In the genomic region with DNA sequence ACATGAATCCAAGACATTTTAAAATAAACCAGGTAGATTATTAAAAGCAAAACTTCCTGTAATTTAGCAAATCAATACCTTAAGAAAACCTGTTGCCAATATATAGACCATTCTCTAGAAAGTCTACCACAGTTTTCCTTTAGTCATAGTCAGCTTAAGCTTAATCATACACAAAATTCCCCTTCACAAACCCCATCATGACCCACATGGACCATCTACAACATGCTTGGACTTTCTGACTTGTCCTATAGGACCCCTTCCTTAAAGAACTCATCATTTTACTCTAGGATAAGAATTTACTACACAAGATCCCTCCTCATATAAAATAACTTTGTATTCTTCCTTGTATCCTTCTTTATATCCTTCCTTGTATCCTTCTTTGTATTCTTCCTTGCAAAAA, we compare ENCODE assay signal across 13 cellular contexts. TPM values are rescaled to one million over a fixed set of nuclear protein-coding genes. Genes with fewer than 3 reads are reported as not detected.
DNase-seq lines count a peak whose midpoint lies in the region; ATAC-seq, FAIRE-seq and TF ChIP-seq lines count a peak whose summit lies in the region.
"Had no signal": no experiment of that assay in that cellular context is flagged by ENCODE, and none has a peak within 500 bp of the region (broad histone marks: within the 10 kb centered on the region; RNA-seq: fewer than 3 reads in every experiment).

No MANE protein-coding gene starts in this region.

- H3K27me3 Mint-ChIP-seq in activated T-helper 17 cell treated with anti-CD3 and anti-CD28 coated beads, Interleukin-2, amount 50 U/mL, for 72 hours, result peaks cover 6% of the 10 kb centered on the region

- H3K9me3 ChIP-seq in A549 (peaks cover 41% of the 10 kb centered on the region), lower lobe of right lung (no peaks in the 10 kb centered on the region)

- no peak for TF ChIP-seq POLR2A in A549 (IDR thresholded peaks at IDR 0.05; ENCODE audit: low read length)

- TF ChIP-seq CTCF in A549 (IDR thresholded peaks at IDR 0.05) (no peak), lower lobe of right lung (IDR thresholded peaks at IDR 0.05) (no peak)

- CTCF ChIA-PET in A549 (lab: Yijun Ruan, JAX), result interaction anchor here (0.7 to 3.5 kb wide), 5 partner anchors 26 to 200 kb away, joined by 3 to 11 read pairs (median 4); a partner anchor contains a TSS

- no peaks in the 10 kb centered on the region for H3K9me3 Mint-ChIP-seq in activated T-helper 17 cell treated with anti-CD3 and anti-CD28 coated beads, Interleukin-2, amount 50 U/mL, for 72 hours
- H3K9me3 Mint-ChIP-seq: CD8-positive, alpha-beta T cell had no signal

- ATAC-seq in A549 (no peak), lower lobe of right lung (no peak)
- ATAC-seq in activated T-helper 17 cell treated with anti-CD3 and anti-CD28 coated beads, Interleukin-2, amount 50 U/mL, for 72 hours (replicated peaks), result peak; percentile 54
- ATAC-seq: CD8-positive, alpha-beta T cell; GM12878 had no signal

- H3K4me1 ChIP-seq in A549, result no peaks in the 10 kb centered on the region
- no peaks in the 10 kb centered on the region for H3K4me1 ChIP-seq in lower lobe of right lung
- H3K4me1 ChIP-seq: BLaER1 treated with 17β-estradiol and CSF1 and Interleukin-3, amounts not matched to agents 10 nM and 100 nM had no signal

- DNase-seq in A549 (ENCODE audit: low read depth in 1 of 2, low spot score in 1 of 2) (no peak), lower lobe of right lung (no peak), NCI-H82 (lab: John Stamatoyannopoulos, UW) (no peak)
- DNase-seq: 8988T; Calu3; CD8-positive, alpha-beta T cell; DMS79 treated with DMSO at 0.1 percent for 48 hours; GOT3; H7 had no signal

- no peak for TF ChIP-seq RAD21 in A549 (conservative IDR thresholded peaks at IDR 0.05 in 1 of 2, IDR thresholded peaks at IDR 0.05 in 1 of 2)

- H3K36me3 ChIP-seq in lower lobe of right lung, result no peaks in the 10 kb centered on the region
- H3K36me3 ChIP-seq: BLaER1 treated with 17β-estradiol and CSF1 and Interleukin-3, amounts not matched to agents 10 nM and 100 nM had no signal

- no peak overlapping the region for H3K4me2 ChIP-seq in A549
- H3K4me2 ChIP-seq: BLaER1 treated with 17β-estradiol and CSF1 and Interleukin-3, amounts not matched to agents 10 nM and 100 nM had no signal

- H3K36me3 Mint-ChIP-seq in activated T-helper 17 cell treated with anti-CD3 and anti-CD28 coated beads, Interleukin-2, amount 50 U/mL, for 72 hours (ENCODE audit: low read depth), result no peaks in the 10 kb centered on the region
- H3K36me3 Mint-ChIP-seq: CD8-positive, alpha-beta T cell had no signal

- H3K4me1 Mint-ChIP-seq in activated T-helper 17 cell treated with anti-CD3 and anti-CD28 coated beads, Interleukin-2, amount 50 U/mL, for 72 hours, result no peaks in the 10 kb centered on the region
- H3K4me1 Mint-ChIP-seq: B cell had no signal

- no peak for TF ChIP-seq EP300 in A549 (IDR thresholded peaks at IDR 0.05)

- no peak overlapping the region for H3K4me3 Mint-ChIP-seq in activated T-helper 17 cell treated with anti-CD3 and anti-CD28 coated beads, Interleukin-2, amount 50 U/mL, for 72 hours
- H3K4me3 Mint-ChIP-seq: B cell; CD8-positive, alpha-beta T cell had no signal

- FAIRE-seq in A549 (lab: Jason Lieb, UNC), result no peak
- FAIRE-seq: GM12878 had no signal

- intact Hi-C loops in lower lobe of right lung (cut with DNase I), result no loop called here

- H3K27ac ChIP-seq in A549 (no peak overlapping the region), lower lobe of right lung (no peak overlapping the region)
- H3K27ac ChIP-seq: BLaER1 treated with 17β-estradiol and CSF1 and Interleukin-3, amounts not matched to agents 10 nM and 100 nM had no signal

- H3K27ac Mint-ChIP-seq in activated T-helper 17 cell treated with anti-CD3 and anti-CD28 coated beads, Interleukin-2, amount 50 U/mL, for 72 hours, result no peak overlapping the region
- H3K27ac Mint-ChIP-seq: B cell; CD8-positive, alpha-beta T cell had no signal

- peaks cover 4% of the 10 kb centered on the region for H3K27me3 ChIP-seq in lower lobe of right lung (ENCODE audit: low read depth)
- H3K27me3 ChIP-seq: BLaER1 treated with 17β-estradiol and CSF1 and Interleukin-3, amounts not matched to agents 10 nM and 100 nM had no signal

- POLR2A ChIA-PET in A549 (lab: Yijun Ruan, JAX), result interaction anchor here (0.8 kb wide), 1 partner anchor 25 kb away, joined by 3 read pairs; no protein-coding TSS in a partner anchor

- H3K4me3 ChIP-seq in A549 (no peak overlapping the region), lower lobe of right lung (no peak overlapping the region)
- H3K4me3 ChIP-seq: BLaER1 treated with 17β-estradiol and CSF1 and Interleukin-3, amounts not matched to agents 10 nM and 100 nM; GM12878 had no signal

TF ChIP-seq in A549, 52 proteins besides CTCF, POLR2A, EP300 and RAD21:
- TF ChIP-seq, protein P1, sequence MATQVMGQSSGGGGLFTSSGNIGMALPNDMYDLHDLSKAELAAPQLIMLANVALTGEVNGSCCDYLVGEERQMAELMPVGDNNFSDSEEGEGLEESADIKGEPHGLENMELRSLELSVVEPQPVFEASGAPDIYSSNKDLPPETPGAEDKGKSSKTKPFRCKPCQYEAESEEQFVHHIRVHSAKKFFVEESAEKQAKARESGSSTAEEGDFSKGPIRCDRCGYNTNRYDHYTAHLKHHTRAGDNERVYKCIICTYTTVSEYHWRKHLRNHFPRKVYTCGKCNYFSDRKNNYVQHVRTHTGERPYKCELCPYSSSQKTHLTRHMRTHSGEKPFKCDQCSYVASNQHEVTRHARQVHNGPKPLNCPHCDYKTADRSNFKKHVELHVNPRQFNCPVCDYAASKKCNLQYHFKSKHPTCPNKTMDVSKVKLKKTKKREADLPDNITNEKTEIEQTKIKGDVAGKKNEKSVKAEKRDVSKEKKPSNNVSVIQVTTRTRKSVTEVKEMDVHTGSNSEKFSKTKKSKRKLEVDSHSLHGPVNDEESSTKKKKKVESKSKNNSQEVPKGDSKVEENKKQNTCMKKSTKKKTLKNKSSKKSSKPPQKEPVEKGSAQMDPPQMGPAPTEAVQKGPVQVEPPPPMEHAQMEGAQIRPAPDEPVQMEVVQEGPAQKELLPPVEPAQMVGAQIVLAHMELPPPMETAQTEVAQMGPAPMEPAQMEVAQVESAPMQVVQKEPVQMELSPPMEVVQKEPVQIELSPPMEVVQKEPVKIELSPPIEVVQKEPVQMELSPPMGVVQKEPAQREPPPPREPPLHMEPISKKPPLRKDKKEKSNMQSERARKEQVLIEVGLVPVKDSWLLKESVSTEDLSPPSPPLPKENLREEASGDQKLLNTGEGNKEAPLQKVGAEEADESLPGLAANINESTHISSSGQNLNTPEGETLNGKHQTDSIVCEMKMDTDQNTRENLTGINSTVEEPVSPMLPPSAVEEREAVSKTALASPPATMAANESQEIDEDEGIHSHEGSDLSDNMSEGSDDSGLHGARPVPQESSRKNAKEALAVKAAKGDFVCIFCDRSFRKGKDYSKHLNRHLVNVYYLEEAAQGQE (IDR thresholded peaks at IDR 0.05), result no peak
- TF ChIP-seq ZFP36 (IDR thresholded peaks at IDR 0.05; ENCODE audit: borderline replicate concordance, partially characterized antibody), result peak; percentile 65
TF ChIP-seq in A549: peak in this region for 1.

RNA-seq across cellular contexts. Expression of a gene that starts 16.2 kb away (rescaled TPM):
- polyA plus RNA-seq in A549 (2011; rRNA removed) (15.1 and 15.8 TPM in 2 replicates), A549 (2017; fragmentation: RNase III; extraction: RNeasy Plus Mini Kit Qiagen cat#74134 plus additional on column Dnase treatment) (36.4 to 39.3 TPM (median 36.9 TPM) in 3 replicates)
- polyA plus RNA-seq in A549 (2012; cell fraction: cytosol; rRNA removed), result 43.5 and 49.5 TPM in 2 replicates
- 79.6 and 95.4 TPM in 2 replicates for polyA plus RNA-seq in A549 (2012; cell fraction: nucleus; rRNA removed)
- polyA minus RNA-seq in A549 (2011; rRNA and poly(A)+ RNA removed), result 8.9 and 9.1 TPM in 2 replicates
- 10 to 100 TPM; 57.4 to 92.9 TPM for total RNA-seq in activated T-helper 17 cell treated with anti-CD3 and anti-CD28 coated beads, Interleukin-2, amount 50 U/mL, for 72 hours
- total RNA-seq in lower lobe of right lung, result 44.4 TPM

RNA-seq across cellular contexts. Expression of a gene that starts 24.8 kb away (rescaled TPM):
- 25.8 and 34.6 TPM in 2 replicates for polyA plus RNA-seq in A549 (2011; rRNA removed)
- polyA plus RNA-seq in A549 (2012; cell fraction: cytosol; rRNA removed), result 51.7 and 58.0 TPM in 2 replicates
- 95.5 and 97.4 TPM in 2 replicates for polyA plus RNA-seq in A549 (2012; cell fraction: nucleus; rRNA removed)
- polyA plus RNA-seq in A549 (2017; fragmentation: RNase III; extraction: RNeasy Plus Mini Kit Qiagen cat#74134 plus additional on column Dnase treatment), result 39.8 to 44.7 TPM (median 41.2 TPM) in 3 replicates
- polyA minus RNA-seq in A549 (2011; rRNA and poly(A)+ RNA removed), result 63.3 and 67.9 TPM in 2 replicates
- total RNA-seq in activated T-helper 17 cell treated with anti-CD3 and anti-CD28 coated beads, Interleukin-2, amount 50 U/mL, for 72 hours, result 10 to 100 TPM; 75.6 to 88.8 TPM
- total RNA-seq in lower lobe of right lung, result 82.6 TPM

RNA-seq across cellular contexts. Expression of a gene that starts 44.0 kb away (rescaled TPM):
- 5.2 and 5.8 TPM in 2 replicates for polyA plus RNA-seq in A549 (2011; rRNA removed)
- polyA plus RNA-seq in A549 (2012; cell fraction: cytosol; rRNA removed), result 6.8 and 10.8 TPM in 2 replicates
- 12.7 and 19.9 TPM in 2 replicates for polyA plus RNA-seq in A549 (2012; cell fraction: nucleus; rRNA removed)
- 9.0 to 10.2 TPM (median 9.2 TPM) in 3 replicates for polyA plus RNA-seq in A549 (2017; fragmentation: RNase III; extraction: RNeasy Plus Mini Kit Qiagen cat#74134 plus additional on column Dnase treatment)
- 8.4 and 9.3 TPM in 2 replicates for polyA minus RNA-seq in A549 (2011; rRNA and poly(A)+ RNA removed)
- total RNA-seq in activated T-helper 17 cell treated with anti-CD3 and anti-CD28 coated beads, Interleukin-2, amount 50 U/mL, for 72 hours, result 10 to 100 TPM; 17.2 to 21.9 TPM
- 46.3 TPM for total RNA-seq in lower lobe of right lung

RNA-seq across cellular contexts. Expression of a gene that starts 50.1 kb away (rescaled TPM):
- polyA plus RNA-seq in A549 (2011; rRNA removed) (not detected in 2 replicates), A549 (2017; fragmentation: RNase III; extraction: RNeasy Plus Mini Kit Qiagen cat#74134 plus additional on column Dnase treatment) (not detected in 3 replicates)
- 0.01 TPM in 1 of 2 replicates, not detected in the other for polyA plus RNA-seq in A549 (2012; cell fraction: cytosol; rRNA removed)
- 0.04 and 0.07 TPM in 2 replicates for polyA plus RNA-seq in A549 (2012; cell fraction: nucleus; rRNA removed)
- polyA minus RNA-seq in A549 (2011; rRNA and poly(A)+ RNA removed), result not detected in 2 replicates
- total RNA-seq in activated T-helper 17 cell treated with anti-CD3 and anti-CD28 coated beads, Interleukin-2, amount 50 U/mL, for 72 hours, result under 1 TPM in 1 of 2 donors, not detected in 1; 0.98 TPM
- 0.89 TPM for total RNA-seq in lower lobe of right lung
